ENCODE assay signal across 26 cellular contexts in the genomic region with DNA sequence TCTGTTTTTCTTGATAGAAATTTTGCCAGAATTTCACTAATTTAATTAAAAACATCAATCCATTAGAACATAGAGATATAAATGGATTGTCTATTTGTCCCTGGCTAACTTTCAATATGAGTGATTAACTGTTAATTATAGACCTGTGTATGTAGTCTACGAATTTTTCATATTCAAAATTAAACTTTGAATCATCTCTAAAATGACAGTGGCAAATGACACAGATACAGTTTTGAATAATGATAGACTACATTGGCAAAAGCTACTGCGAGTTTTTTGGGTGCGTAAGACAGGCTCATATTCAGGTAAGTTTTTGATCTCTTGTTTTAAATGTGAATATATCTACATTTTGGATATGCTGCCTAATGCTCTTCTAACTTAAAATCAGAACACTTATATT.
A peak's percentile ranks its signal among the peaks of the same experiment; 100 is the strongest.
DNase-seq lines count a peak whose midpoint lies in the region; ATAC-seq, FAIRE-seq and TF ChIP-seq lines count a peak whose summit lies in the region.
"Had no signal": no experiment of that assay in that cellular context is flagged by ENCODE, and none has a peak within 500 bp of the region (broad histone marks: within the 10 kb centered on the region; RNA-seq: fewer than 3 reads in every experiment).

No MANE protein-coding gene starts in this region.

- H3K36me3 ChIP-seq in Karpas-422 (ENCODE audit: insufficient read depth, low read length) (no peaks in the 10 kb centered on the region), GM12878 (ENCODE audit: control insufficient read depth in 2 of 2, insufficient read depth in 2 of 2, low read length in 1 of 2) (no peaks in the 10 kb centered on the region)
- H3K36me3 ChIP-seq: BE2C, BLaER1 had no signal

- intact Hi-C loops in GM12878 (cut with micrococcal nuclease; ENCODE audit: unreplicated experiment), result no loop called here

- peaks cover 6% of the 10 kb centered on the region for H3K4me1 ChIP-seq in Karpas-422 (ENCODE audit: low read length)
- H3K4me1 ChIP-seq in GM12878 (ENCODE audit: control insufficient read depth, insufficient read depth, low read length), result no peaks in the 10 kb centered on the region
- H3K4me1 ChIP-seq: BE2C, BLaER1 had no signal

- DNase-seq in Karpas-422 (no peak), T-helper 17 cell (no peak), GM12878 (ENCODE audit: low read depth, low spot score) (no peak), endothelial cell (ENCODE audit: low spot score) (no peak), putamen (ENCODE audit: low spot score) (no peak), nucleus accumbens (lab: John Stamatoyannopoulos, UW) (no peak)
- no peak for DNase-seq in stimulated activated effector memory CD8-positive, alpha-beta T cell treated with anti-CD3 and anti-CD28 coated beads, Interleukin-12 subunit alpha, Interleukin-12 subunit beta, amount 100 ng/mL, for 72 hours (ENCODE audit: low spot score in 2 of 2)
- DNase-seq: 8988T; ACHN; BE2C; C1 segment of cervical spinal cord; CD4-positive, alpha-beta memory T cell; CD4-positive, CD25-positive, alpha-beta regulatory T cell; CD8-positive, alpha-beta memory T cell; COR-L47; DMS 273 treated with DMSO at 0.1 percent for 48 hours; DMS153; DMS53; DMS79; DND-41; EL; GDM1 had no signal

- H3K9ac ChIP-seq in Karpas-422 (ENCODE audit: low read length) (no peak overlapping the region), GM12878 (ENCODE audit: control insufficient read depth, insufficient read depth, low read length) (no peak overlapping the region)
- H3K9ac ChIP-seq: BLaER1 had no signal

- H2AFZ ChIP-seq in Karpas-422 (ENCODE audit: low read length) (no peak overlapping the region), GM12878 (ENCODE audit: control insufficient read depth, low read depth, low read length) (no peak overlapping the region)

- H3K9me2 ChIP-seq in Karpas-422 (replicated peaks; ENCODE audit: insufficient read depth, low read length), result no peaks in the 10 kb centered on the region

- H3K9me3 ChIP-seq in Karpas-422 (ENCODE audit: low read length) (no peaks in the 10 kb centered on the region), T-helper 17 cell (ENCODE audit: control insufficient read depth, low read length, poor library complexity, severe bottlenecking) (no peaks in the 10 kb centered on the region), GM12878 (replicated peaks; ENCODE audit: control insufficient read depth, insufficient read depth, low read length) (no peaks in the 10 kb centered on the region; the same call in 2 of the 3 replicates)
- H3K9me3 ChIP-seq: BE2C, BLaER1 had no signal

- no peak for ATAC-seq in T-helper 17 cell
- no peak for ATAC-seq in GM12878
- peak; percentile 77 for ATAC-seq in stimulated activated effector memory CD8-positive, alpha-beta T cell treated with anti-CD3 and anti-CD28 coated beads, Interleukin-12 subunit alpha, Interleukin-12 subunit beta, amount 100 ng/mL, for 72 hours

- H3K27ac ChIP-seq in Karpas-422 (ENCODE audit: low read length) (no peak overlapping the region), GM12878 (ENCODE audit: control insufficient read depth, insufficient read depth) (no peak overlapping the region)
- H3K27ac ChIP-seq: BLaER1 had no signal

- SMC1A ChIA-PET in GM12878 (lab: Charles Lee; ENCODE audit: uncharacterized antibody, unreplicated experiment), result interaction anchor here (2.9 kb wide), 1 partner anchor 12 kb away, joined by 18 read pairs; no protein-coding TSS in a partner anchor

- H3K27ac Mint-ChIP-seq in T-helper 17 cell (peak overlapping the region; percentile 76), endothelial cell (ENCODE audit: unreplicated experiment) (no peak overlapping the region)
- no peak overlapping the region for H3K27ac Mint-ChIP-seq in stimulated activated effector memory CD8-positive, alpha-beta T cell treated with anti-CD3 and anti-CD28 coated beads, Interleukin-12 subunit alpha, Interleukin-12 subunit beta, amount 100 ng/mL, for 72 hours
- H3K27ac Mint-ChIP-seq: CD14-positive monocyte; CD4-positive, alpha-beta memory T cell; CD4-positive, CD25-positive, alpha-beta regulatory T cell; CD8-positive, alpha-beta memory T cell had no signal

- H3K79me2 ChIP-seq in Karpas-422 (ENCODE audit: low read length) (no peaks in the 10 kb centered on the region), GM12878 (ENCODE audit: control insufficient read depth, insufficient read depth, low read length) (no peaks in the 10 kb centered on the region)

- no peaks in the 10 kb centered on the region for H3K9me3 Mint-ChIP-seq in stimulated activated effector memory CD8-positive, alpha-beta T cell treated with anti-CD3 and anti-CD28 coated beads, Interleukin-12 subunit alpha, Interleukin-12 subunit beta, amount 100 ng/mL, for 72 hours
- no peaks in the 10 kb centered on the region for H3K9me3 Mint-ChIP-seq in endothelial cell (ENCODE audit: unreplicated experiment)
- H3K9me3 Mint-ChIP-seq: CD14-positive monocyte; CD4-positive, alpha-beta memory T cell; CD4-positive, CD25-positive, alpha-beta regulatory T cell; CD8-positive, alpha-beta memory T cell had no signal

- in situ Hi-C loops in GM12878 (cut with MboI), result loop anchor here (25.0 kb wide), 1 partner anchor 1216 kb away; a partner anchor contains a TSS

- H4K20me1 ChIP-seq in Karpas-422 (ENCODE audit: insufficient read depth, low read depth, low read length) (no peaks in the 10 kb centered on the region), GM12878 (ENCODE audit: control insufficient read depth, insufficient read depth) (no peaks in the 10 kb centered on the region)
- H4K20me1 ChIP-seq: BLaER1 had no signal

- H3K27me3 Mint-ChIP-seq in T-helper 17 cell (peaks cover 20% of the 10 kb centered on the region), endothelial cell (ENCODE audit: unreplicated experiment) (no peaks in the 10 kb centered on the region)

- no peak for TF ChIP-seq POLR2A in GM12878 (IDR thresholded peaks at IDR 0.05; ENCODE audit: low read depth, low read length)

- H3K4me3 Mint-ChIP-seq in T-helper 17 cell (no peak overlapping the region), endothelial cell (ENCODE audit: unreplicated experiment) (no peak overlapping the region)
- H3K4me3 Mint-ChIP-seq in stimulated activated effector memory CD8-positive, alpha-beta T cell treated with anti-CD3 and anti-CD28 coated beads, Interleukin-12 subunit alpha, Interleukin-12 subunit beta, amount 100 ng/mL, for 72 hours, result no peak overlapping the region
- H3K4me3 Mint-ChIP-seq: CD14-positive monocyte; CD4-positive, alpha-beta memory T cell; CD4-positive, CD25-positive, alpha-beta regulatory T cell; CD8-positive, alpha-beta memory T cell had no signal

- CTCF ChIA-PET in GM12878 (lab: Yijun Ruan, JAX), result interaction anchor here (4.0 kb wide), 1 partner anchor 13 kb away, joined by 26 read pairs; no protein-coding TSS in a partner anchor

- POLR2A ChIA-PET in GM12878 (lab: Charles Lee), result no interaction called here

- TF ChIP-seq RAD21 in GM12878 (IDR thresholded peaks at IDR 0.05; ENCODE audit: insufficient read depth, low read depth, low read length), result no peak

- H3K27me3 ChIP-seq in Karpas-422 (ENCODE audit: low read length), result no peaks in the 10 kb centered on the region
- H3K27me3 ChIP-seq in GM12878 (replicated peaks in 1 of 2; ENCODE audit: control insufficient read depth in 2 of 2, insufficient read depth in 2 of 2, low read length in 1 of 2), result no peaks in the 10 kb centered on the region; a peak in 1 of 4 replicates
- H3K27me3 ChIP-seq: BE2C, BLaER1 had no signal

- H3K4me2 ChIP-seq in Karpas-422 (ENCODE audit: low read depth, low read length, poor library complexity, severe bottlenecking), result peak overlapping the region; percentile 5
- H3K4me2 ChIP-seq in GM12878 (ENCODE audit: control insufficient read depth, insufficient read depth), result no peak overlapping the region
- H3K4me2 ChIP-seq: BLaER1 had no signal

- TF ChIP-seq EP300 in GM12878 (IDR thresholded peaks at IDR 0.05; ENCODE audit: borderline replicate concordance in 1 of 2, control insufficient read depth in 1 of 2, low read depth in 2 of 2, low read length in 2 of 2), result no peak

- RAD21 ChIA-PET in GM12878 (lab: Charles Lee; ENCODE audit: unreplicated experiment), result no interaction called here

- 21% methylated on average over 3 of the region's 3 CpGs for WGBS in GM12878 (ENCODE audit: insufficient coverage, insufficient replicate concordance, low lambda C conversion rate, missing lambda C conversion rate)

- BruUV-seq in GM12878 (replicated peaks; lab: Mats Ljungman, UMichigan), result no TSS peak

- H3K36me3 Mint-ChIP-seq in T-helper 17 cell (ENCODE audit: low read depth) (peaks cover 3% of the 10 kb centered on the region), endothelial cell (ENCODE audit: low read depth, unreplicated experiment) (no peaks in the 10 kb centered on the region)
- H3K36me3 Mint-ChIP-seq in stimulated activated effector memory CD8-positive, alpha-beta T cell treated with anti-CD3 and anti-CD28 coated beads, Interleukin-12 subunit alpha, Interleukin-12 subunit beta, amount 100 ng/mL, for 72 hours, result no peaks in the 10 kb centered on the region
- H3K36me3 Mint-ChIP-seq: CD14-positive monocyte; CD4-positive, alpha-beta memory T cell; CD4-positive, CD25-positive, alpha-beta regulatory T cell; CD8-positive, alpha-beta memory T cell had no signal

- H3K4me3 ChIP-seq in Karpas-422 (ENCODE audit: low read length) (no peak overlapping the region), GM12878 (no peak overlapping the region)
- H3K4me3 ChIP-seq: BLaER1 had no signal

- no peak for FAIRE-seq in GM12878 (lab: Jason Lieb, UNC)
- FAIRE-seq: GM12891, GM19239 had no signal

- TF ChIP-seq CTCF in GM12878 (IDR thresholded peaks at IDR 0.05 in 2 of 3, conservative IDR thresholded peaks at IDR 0.05 in 1 of 3; ENCODE audit: control insufficient read depth in 2 of 3, extremely low read depth in 1 of 3, insufficient read depth in 1 of 3, low read depth in 3 of 3, low read length in 3 of 3) (no peak), endothelial cell (IDR thresholded peaks at IDR 0.05; ENCODE audit: unreplicated experiment) (no peak)

- H3K4me1 Mint-ChIP-seq in T-helper 17 cell (no peaks in the 10 kb centered on the region), endothelial cell (ENCODE audit: unreplicated experiment) (no peaks in the 10 kb centered on the region)
- peaks cover 5% of the 10 kb centered on the region for H3K4me1 Mint-ChIP-seq in stimulated activated effector memory CD8-positive, alpha-beta T cell treated with anti-CD3 and anti-CD28 coated beads, Interleukin-12 subunit alpha, Interleukin-12 subunit beta, amount 100 ng/mL, for 72 hours
- H3K4me1 Mint-ChIP-seq: CD4-positive, alpha-beta memory T cell; CD4-positive, CD25-positive, alpha-beta regulatory T cell; CD8-positive, alpha-beta memory T cell had no signal

TF ChIP-seq in GM12878, 131 proteins besides CTCF, POLR2A, EP300 and RAD21 (continues in another document):
- 0 out of 2 replicates have a peak, but pooled peaks have one; percentile 11 for TF ChIP-seq JUNB (IDR thresholded peaks at IDR 0.05)
